Comparison of ENCODE assay signal across 25 cellular contexts in the genomic region with DNA sequence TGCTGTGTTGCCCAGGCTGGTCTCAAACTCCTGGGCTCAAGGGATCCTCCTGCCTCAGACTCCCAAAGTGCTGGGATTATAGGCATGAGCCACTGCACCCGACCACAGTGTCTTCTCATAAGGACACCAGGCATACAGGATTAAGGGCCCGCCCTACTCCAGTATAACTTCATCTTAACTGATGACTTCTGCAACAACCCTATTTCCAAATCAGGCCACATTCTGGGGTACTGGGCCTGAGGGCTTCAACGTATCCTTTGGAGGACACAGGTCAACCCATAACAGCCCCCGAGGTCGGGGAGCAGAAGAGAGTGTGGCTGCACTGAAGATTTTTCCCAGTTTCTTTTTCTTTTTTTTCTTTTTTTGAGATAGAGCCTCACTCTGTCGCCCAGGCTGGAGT. TPM values are rescaled to one million over a fixed set of nuclear protein-coding genes. Genes with fewer than 3 reads are reported as not detected.
"Had no signal": no experiment of that assay in that cellular context is flagged by ENCODE, and none has a peak within 500 bp of the region (broad histone marks: within the 10 kb centered on the region; RNA-seq: fewer than 3 reads in every experiment).

No MANE protein-coding gene starts in this region.

- H3K4me3 Mint-ChIP-seq: stimulated activated effector memory CD8-positive, alpha-beta T cell treated with anti-CD3 and anti-CD28 coated beads, Interleukin-12 subunit alpha, Interleukin-12 subunit beta, amount 100 ng/mL, for 72 hours; WTC11 had no signal

- H3K9me3 Mint-ChIP-seq: activated T-helper 2 cell treated with anti-CD3 and anti-CD28 coated beads, Interferon-gamma antibody, Interleukin-2, Interleukin-4, amounts not matched to agents 10 μg/mL and 5 μg/mL and 100 μg/mL, durations not matched to agents 14 hours and 24 hours and 36 hours; stimulated activated effector memory CD8-positive, alpha-beta T cell treated with anti-CD3 and anti-CD28 coated beads, Interleukin-12 subunit alpha, Interleukin-12 subunit beta, amount 100 ng/mL, for 72 hours; T-cell; WTC11 had no signal

- H3K27ac ChIP-seq: body of pancreas, SK-N-MC, stomach, testis had no signal

- H3K36me3 ChIP-seq: stomach had no signal

- H3K36me3 Mint-ChIP-seq: T-cell, WTC11 had no signal

- H3K27me3 ChIP-seq: body of pancreas, testis had no signal

- H3K9me3 ChIP-seq: body of pancreas, stomach, testis had no signal

- H3K4me1 ChIP-seq: body of pancreas, testis had no signal

- H3K27me3 Mint-ChIP-seq: T-cell had no signal

- H3K27ac Mint-ChIP-seq: WTC11 had no signal

- DNase-seq: activated CD4-positive, alpha-beta T cell treated with anti-CD3 and anti-CD28 coated beads for 4 hours; activated naive CD4-positive, alpha-beta T cell treated with Interleukin-2 at 50 U/mL for 16 hours; body of pancreas; erythroblast; hypothalamus; islet precursor cell; mammary epithelial cell; occipital lobe; retina; stimulated activated CD4-positive, alpha-beta T cell treated with anti-CD3 and anti-CD28 coated beads, Interleukin-15, amount 100 ng/mL, for 24 hours; stimulated activated CD4-positive, alpha-beta T cell treated with anti-CD3 and anti-CD28 coated beads, Interleukin-2, amount 100 ng/mL, for 48 hours; stomach had no signal

- H3K4me3 ChIP-seq: body of pancreas, SK-N-MC, stomach, testis had no signal

RNA-seq across cellular contexts. Expression of gene SUN5, which starts 39.7 kb away (rescaled TPM):
- total RNA-seq: activated CD8-positive, alpha-beta memory T cell treated with anti-CD3 and anti-CD28 coated beads for 36 hours; activated T-helper 2 cell treated with anti-CD3 and anti-CD28 coated beads, Interferon-gamma antibody, Interleukin-2, Interleukin-4, amounts not matched to agents 10 μg/mL and 5 μg/mL and 100 μg/mL, durations not matched to agents 14 hours and 24 hours and 36 hours; body of pancreas; cardiac septum; frontal cortex; mammary epithelial cell; occipital lobe; posterior vena cava; skeletal muscle tissue; stomach; T-cell; urinary bladder; WTC11 had no signal
- polyA plus RNA-seq: mammary epithelial cell, neural cell, stomach, urinary bladder had no signal

RNA-seq across cellular contexts. Expression of gene BPIFB2, which starts 42.9 kb away (rescaled TPM):
- total RNA-seq: activated CD8-positive, alpha-beta memory T cell treated with anti-CD3 and anti-CD28 coated beads for 36 hours; activated T-helper 2 cell treated with anti-CD3 and anti-CD28 coated beads, Interferon-gamma antibody, Interleukin-2, Interleukin-4, amounts not matched to agents 10 μg/mL and 5 μg/mL and 100 μg/mL, durations not matched to agents 14 hours and 24 hours and 36 hours; body of pancreas; cardiac septum; frontal cortex; mammary epithelial cell; posterior vena cava; skeletal muscle tissue; stomach; urinary bladder had no signal
- polyA plus RNA-seq: mammary epithelial cell, neural cell, urinary bladder had no signal
